Comparison of ENCODE assay signal across 27 cellular contexts in genomic region chr5:169735913-169736312, GRCh38.
"Had no signal": no experiment of that assay in that cellular context is flagged by ENCODE, and none has a peak within 500 bp of the region (broad histone marks: within the 10 kb centered on the region; RNA-seq: fewer than 3 reads in every experiment).

No MANE protein-coding gene starts in this region.

- H3K9ac ChIP-seq: SK-N-SH had no signal

- H3K4me2 ChIP-seq: SK-N-SH had no signal

- DNase-seq: activated CD4-positive, alpha-beta T cell treated with anti-CD3 and anti-CD28 coated beads for 4 hours; activated CD8-positive, alpha-beta memory T cell treated with anti-CD3 and anti-CD28 coated beads, Interleukin-2, amount 50 U/mL, for 4 hours; activated CD8-positive, alpha-beta T cell treated with anti-CD3 and anti-CD28 coated beads for 36 hours; activated effector memory CD4-positive, alpha-beta T cell treated with anti-CD3 and anti-CD28 coated beads, Interleukin-2, amount 50 U/mL, for 16 hours; activated naive CD4-positive, alpha-beta T cell treated with anti-CD3 and anti-CD28 coated beads for 36 hours; amygdala; KG1; NCI-H1048; NCI-H146; NCI-H187 treated with DMSO at 0.1 percent for 48 hours; NCI-H2081 treated with DMSO at 0.1 percent for 48 hours; NCI-H226; NCI-H526; NCI-H774; NK-92 treated with Interleukin-12 subunit alpha and Interleukin-12 subunit beta, amount 100 ng/mL, for 24 hours; OCI-M1; Right ventricle myocardium superior; RPMI8226; SJCRH30; SK-N-SH; T-helper 1 cell had no signal

- H3K36me3 Mint-ChIP-seq: brain had no signal

- H3K27ac ChIP-seq: SJCRH30 had no signal

- H3K36me3 ChIP-seq: SJCRH30 had no signal

- ATAC-seq: activated CD4-positive, CD25-positive, alpha-beta regulatory T cell treated with anti-CD3 and anti-CD28 coated beads, Interleukin-2, amount 50 U/mL, for 24 hours; activated CD8-positive, alpha-beta T cell treated with anti-CD3 and anti-CD28 coated beads for 36 hours; Panc1 had no signal

- FAIRE-seq: astrocyte had no signal

- H3K4me1 Mint-ChIP-seq: brain had no signal

- H3K27me3 Mint-ChIP-seq: activated CD8-positive, alpha-beta T cell treated with anti-CD3 and anti-CD28 coated beads for 36 hours; activated naive CD8-positive, alpha-beta T cell had no signal

- H3K9me3 ChIP-seq: SJCRH30, SK-N-SH had no signal

- H3K4me1 ChIP-seq: SJCRH30 had no signal

- H3K9me3 Mint-ChIP-seq: activated CD8-positive, alpha-beta T cell treated with anti-CD3 and anti-CD28 coated beads for 36 hours; activated naive CD4-positive, alpha-beta T cell treated with anti-CD3 and anti-CD28 coated beads for 36 hours; activated T-helper 1 cell treated with anti-CD3 and anti-CD28 coated beads, Interleukin-12 subunit alpha, Interleukin-12 subunit beta, Interleukin-2, Interleukin-4 antibody, amounts not matched to agents 30 ng/mL and 10 ng/mL and 1 ng/mL, durations not matched to agents 14 hours and 24 hours and 36 hours had no signal

- H3K4me3 ChIP-seq: SJCRH30 had no signal

- H3K4me3 Mint-ChIP-seq: activated CD8-positive, alpha-beta T cell treated with anti-CD3 and anti-CD28 coated beads for 36 hours; activated naive CD4-positive, alpha-beta T cell treated with anti-CD3 and anti-CD28 coated beads for 36 hours; activated naive CD8-positive, alpha-beta T cell; activated T-helper 1 cell treated with anti-CD3 and anti-CD28 coated beads, Interleukin-12 subunit alpha, Interleukin-12 subunit beta, Interleukin-2, Interleukin-4 antibody, amounts not matched to agents 30 ng/mL and 10 ng/mL and 1 ng/mL, durations not matched to agents 14 hours and 24 hours and 36 hours; brain had no signal

- H3K27ac Mint-ChIP-seq: activated naive CD4-positive, alpha-beta T cell treated with anti-CD3 and anti-CD28 coated beads for 36 hours; activated naive CD8-positive, alpha-beta T cell; brain had no signal
